ENCODE assay signal across 23 cellular contexts in the genomic region with DNA sequence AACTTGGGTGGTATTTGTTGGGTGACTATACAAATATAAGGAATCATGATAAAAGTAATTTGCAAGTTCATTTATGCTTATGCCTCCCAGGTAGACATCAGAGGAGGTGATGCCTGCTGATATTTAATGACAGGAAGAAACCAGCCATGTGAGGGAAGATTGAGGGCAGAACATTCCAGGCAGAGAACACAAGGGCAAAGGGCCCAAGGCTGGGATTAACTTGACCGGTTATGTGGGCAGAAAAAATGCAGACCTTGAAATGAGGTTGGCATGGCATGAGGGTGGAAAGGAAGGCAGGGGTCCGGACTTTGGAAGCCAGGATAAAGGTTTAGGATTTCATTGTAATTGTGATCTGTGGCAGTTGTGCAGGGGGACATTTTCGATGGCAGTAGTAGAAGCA.
"Had no signal": no experiment of that assay in that cellular context is flagged by ENCODE, and none has a peak within 500 bp of the region (broad histone marks: within the 10 kb centered on the region; RNA-seq: fewer than 3 reads in every experiment).

No MANE protein-coding gene starts in this region.

- H3K9me3 Mint-ChIP-seq: effector memory CD8-positive, alpha-beta T cell had no signal

- H3K9me3 ChIP-seq: gastrocnemius medialis, left lung, neutrophil, pancreas, thoracic aorta, upper lobe of left lung had no signal

- H3K4me3 ChIP-seq: gastrocnemius medialis, heart left ventricle, left lung, pancreas, right atrium auricular region, stomach, thoracic aorta, tibial nerve, upper lobe of left lung had no signal

- H3K27me3 ChIP-seq: gastrocnemius medialis, heart left ventricle, left lung, neutrophil, pancreas, right atrium auricular region, stomach, tibial nerve, upper lobe of left lung had no signal

- DNase-seq: cerebellar nuclear complex; cortex of kidney; effector memory CD8-positive, alpha-beta T cell; foreskin fibroblast; gastrocnemius medialis; heart left ventricle; hippocampal formation; left cardiac atrium; left lung; mesendoderm; midbrain; naive thymus-derived CD8-positive, alpha-beta T cell; pancreas; stimulated activated CD4-positive, alpha-beta T cell treated with anti-CD3 and anti-CD28 coated beads, Interleukin-2, amount 100 ng/mL, for 24 hours; stimulated activated CD4-positive, alpha-beta T cell treated with anti-CD3 and anti-CD28 coated beads, Interleukin-4, amount 100 ng/mL, for 24 hours; stimulated activated naive CD4-positive, alpha-beta T cell treated with Interleukin-2 at 50 U/mL for 16 hours; stomach; upper lobe of left lung had no signal

- H3K27ac ChIP-seq: gastrocnemius medialis, left lung, neutrophil, pancreas, stomach, thoracic aorta, tibial nerve, upper lobe of left lung had no signal

- H3K27ac Mint-ChIP-seq: effector memory CD8-positive, alpha-beta T cell; stimulated activated effector memory CD8-positive, alpha-beta T cell treated with anti-CD3 and anti-CD28 coated beads, Interleukin-12 subunit alpha, Interleukin-12 subunit beta, amount 100 ng/mL, for 72 hours had no signal

- H3K4me1 Mint-ChIP-seq: stimulated activated effector memory CD8-positive, alpha-beta T cell treated with anti-CD3 and anti-CD28 coated beads, Interleukin-12 subunit alpha, Interleukin-12 subunit beta, amount 100 ng/mL, for 72 hours had no signal

- H3K4me1 ChIP-seq: left lung, pancreas, stomach, tibial nerve had no signal

- H3K36me3 ChIP-seq: gastrocnemius medialis, heart left ventricle, left lung, neutrophil, pancreas, right atrium auricular region, stomach, thoracic aorta, tibial nerve, upper lobe of left lung had no signal

- H3K4me3 Mint-ChIP-seq: effector memory CD8-positive, alpha-beta T cell; naive thymus-derived CD8-positive, alpha-beta T cell; stimulated activated effector memory CD8-positive, alpha-beta T cell treated with anti-CD3 and anti-CD28 coated beads, Interleukin-12 subunit alpha, Interleukin-12 subunit beta, amount 100 ng/mL, for 72 hours had no signal

- H3K27me3 Mint-ChIP-seq: effector memory CD8-positive, alpha-beta T cell had no signal

- H3K36me3 Mint-ChIP-seq: stimulated activated effector memory CD8-positive, alpha-beta T cell treated with anti-CD3 and anti-CD28 coated beads, Interleukin-12 subunit alpha, Interleukin-12 subunit beta, amount 100 ng/mL, for 72 hours had no signal
